ENCODE assay signal across 8 cellular contexts in genomic region chr5:10863763-10864383, GRCh38.
DNase-seq lines count a peak whose midpoint lies in the region; ATAC-seq and TF ChIP-seq lines count a peak whose summit lies in the region.

No MANE protein-coding gene starts in this region.

- peaks cover 3% of the 10 kb centered on the region for H3K27me3 Mint-ChIP-seq in activated CD4-positive, alpha-beta memory T cell treated with anti-CD3 and anti-CD28 coated beads for 36 hours
- peaks cover 24% of the 10 kb centered on the region for H3K27me3 Mint-ChIP-seq in endodermal cell (ENCODE audit: insufficient read depth)
- peaks cover 3 to 15% (median 9%) of the 10 kb centered on the region in 5 donors for H3K27me3 Mint-ChIP-seq in naive thymus-derived CD8-positive, alpha-beta T cell

- H3K36me3 ChIP-seq in endodermal cell (ENCODE audit: control insufficient read depth, insufficient read depth, low read length) (no peaks in the 10 kb centered on the region), tibial artery (no peaks in the 10 kb centered on the region)

- H3K4me1 ChIP-seq in endodermal cell (ENCODE audit: control insufficient read depth, insufficient read depth, low read length) (peaks cover 3% of the 10 kb centered on the region), tibial artery (no peaks in the 10 kb centered on the region)

- peaks cover 2% of the 10 kb centered on the region for H3K4me1 Mint-ChIP-seq in activated CD4-positive, alpha-beta memory T cell treated with anti-CD3 and anti-CD28 coated beads for 36 hours (ENCODE audit: low read depth)
- peaks cover 3% of the 10 kb centered on the region for H3K4me1 Mint-ChIP-seq in endodermal cell
- H3K4me1 Mint-ChIP-seq in naive thymus-derived CD8-positive, alpha-beta T cell: peaks cover 0 to 4% (median 0%) of the 10 kb centered on the region in 4 donors

- DNase-seq in AG04450 (ENCODE audit: low read depth, low spot score) (no peak), NCI-H446 (lab: John Stamatoyannopoulos, UW) (peak; percentile 76 to 81), endodermal cell (peak; percentile 93), tibial artery (peak; percentile 41 to 54)
- peak; percentile 70 for DNase-seq in activated CD4-positive, alpha-beta memory T cell treated with anti-CD3 and anti-CD28 coated beads for 36 hours
- peak in 8 of 10 donors; percentile 12 to 40 (median 30) for DNase-seq in naive thymus-derived CD8-positive, alpha-beta T cell

- no peak overlapping the region for H3K27ac Mint-ChIP-seq in activated CD4-positive, alpha-beta memory T cell treated with anti-CD3 and anti-CD28 coated beads for 36 hours
- no peak overlapping the region for H3K27ac Mint-ChIP-seq in endodermal cell
- peak overlapping the region in 1 of 10 donors; percentile 51 for H3K27ac Mint-ChIP-seq in naive thymus-derived CD8-positive, alpha-beta T cell

- H3K36me3 Mint-ChIP-seq in activated CD4-positive, alpha-beta memory T cell treated with anti-CD3 and anti-CD28 coated beads for 36 hours: no peaks in the 10 kb centered on the region
- H3K36me3 Mint-ChIP-seq in endodermal cell (ENCODE audit: low read depth): no peaks in the 10 kb centered on the region
- H3K36me3 Mint-ChIP-seq in naive thymus-derived CD8-positive, alpha-beta T cell: no peaks in the 10 kb centered on the region

- TF ChIP-seq CTCF in AG04450 (IDR thresholded peaks at IDR 0.05; ENCODE audit: low read depth, low read length) (peak; percentile 76), endodermal cell (conservative IDR thresholded peaks at IDR 0.05) (peak; percentile 98), tibial artery (IDR thresholded peaks at IDR 0.05) (peak; percentile 54 to 57)

- CTCF ChIA-PET in AG04450 (lab: Charles Lee): interaction anchor here (0.6 to 1.3 kb wide), 12 partner anchors 10 to 317 kb away, joined by 3 to 13 read pairs (median 4); no protein-coding TSS in a partner anchor
- CTCF ChIA-PET in activated CD4-positive, alpha-beta memory T cell treated with anti-CD3 and anti-CD28 coated beads for 36 hours (lab: Charles Lee): interaction anchor here (0.6 to 1.5 kb wide), 12 partner anchors 10 to 1160 kb away, joined by 3 to 4 read pairs (median 3); partner anchors contain the start of gene DAP

- ATAC-seq in GM18502 (IDR thresholded peaks at IDR 0.05; ENCODE audit: poor library complexity, unreplicated experiment) (peak; percentile 97), HG02884 (IDR thresholded peaks at IDR 0.05; ENCODE audit: unreplicated experiment) (peak; percentile 92)
- peak in 1 of 2 donors; percentile 49 for ATAC-seq in naive thymus-derived CD8-positive, alpha-beta T cell

- POLR2A ChIA-PET in AG04450 (lab: Yijun Ruan, JAX): no interaction called here
- POLR2A ChIA-PET in activated CD4-positive, alpha-beta memory T cell treated with anti-CD3 and anti-CD28 coated beads for 36 hours (lab: Charles Lee): no interaction called here
- POLR2A ChIA-PET in naive thymus-derived CD8-positive, alpha-beta T cell (lab: Charles Lee): no interaction called here

- no peak overlapping the region for H3K9ac ChIP-seq in endodermal cell (ENCODE audit: extremely low read depth, low read length, poor library complexity, severe bottlenecking)

- no peak overlapping the region for H3K27ac ChIP-seq in AG04450 (ENCODE audit: low read depth, low read length)
- no peak overlapping the region for H3K27ac ChIP-seq in endodermal cell (ENCODE audit: low read depth, low read length)
- H3K27ac ChIP-seq in tibial artery: no peak overlapping the region

- H3K9me3 Mint-ChIP-seq in activated CD4-positive, alpha-beta memory T cell treated with anti-CD3 and anti-CD28 coated beads for 36 hours: no peaks in the 10 kb centered on the region
- no peaks in the 10 kb centered on the region for H3K9me3 Mint-ChIP-seq in endodermal cell
- H3K9me3 Mint-ChIP-seq in naive thymus-derived CD8-positive, alpha-beta T cell: no peaks in the 10 kb centered on the region

- no peak overlapping the region for H3K4me3 ChIP-seq in AG04450 (ENCODE audit: low read depth, low read length)
- H3K4me3 ChIP-seq in endodermal cell (ENCODE audit: low read length): no peak overlapping the region
- no peak overlapping the region for H3K4me3 ChIP-seq in tibial artery

- H3K4me3 Mint-ChIP-seq in activated CD4-positive, alpha-beta memory T cell treated with anti-CD3 and anti-CD28 coated beads for 36 hours: no peak overlapping the region
- H3K4me3 Mint-ChIP-seq in endodermal cell: no peak overlapping the region
- H3K4me3 Mint-ChIP-seq in naive thymus-derived CD8-positive, alpha-beta T cell: no peak overlapping the region

- intact Hi-C loops in activated CD4-positive, alpha-beta memory T cell treated with anti-CD3 and anti-CD28 coated beads for 36 hours (cut with micrococcal nuclease): loop anchor here (5.0 to 10.0 kb wide), 3 partner anchors 169 to 1158 kb away; no protein-coding TSS in a partner anchor
- intact Hi-C loops in tibial artery (cut with DNase I; ENCODE audit: low total_unique reads): no loop called here

- no peaks in the 10 kb centered on the region for H3K27me3 ChIP-seq in AG04450 (ENCODE audit: control insufficient read depth, insufficient read depth, low read length)
- peaks cover 29% of the 10 kb centered on the region for H3K27me3 ChIP-seq in endodermal cell (ENCODE audit: control insufficient read depth, insufficient read depth, low read length, poor library complexity, severe bottlenecking)
- H3K27me3 ChIP-seq in tibial artery: peaks cover 0 to 8% of the 10 kb centered on the region in 2 donors

- no peaks in the 10 kb centered on the region for H3K9me3 ChIP-seq in AG04450 (ENCODE audit: control insufficient read depth, insufficient read depth, low read length)
- no peaks in the 10 kb centered on the region for H3K9me3 ChIP-seq in endodermal cell (ENCODE audit: control insufficient read depth, low read length)
- H3K9me3 ChIP-seq in tibial artery: no peaks in the 10 kb centered on the region

- WGBS in endodermal cell (ENCODE audit: insufficient coverage in 1 of 2, insufficient read length in 1 of 2), 2 experiments: 74% methylated on average over 15 of the region's 15 CpGs; no CpG with 5 or more reads in 1 of the 2 experiments
